ENCODE assay signal across 20 cellular contexts in the genomic region with DNA sequence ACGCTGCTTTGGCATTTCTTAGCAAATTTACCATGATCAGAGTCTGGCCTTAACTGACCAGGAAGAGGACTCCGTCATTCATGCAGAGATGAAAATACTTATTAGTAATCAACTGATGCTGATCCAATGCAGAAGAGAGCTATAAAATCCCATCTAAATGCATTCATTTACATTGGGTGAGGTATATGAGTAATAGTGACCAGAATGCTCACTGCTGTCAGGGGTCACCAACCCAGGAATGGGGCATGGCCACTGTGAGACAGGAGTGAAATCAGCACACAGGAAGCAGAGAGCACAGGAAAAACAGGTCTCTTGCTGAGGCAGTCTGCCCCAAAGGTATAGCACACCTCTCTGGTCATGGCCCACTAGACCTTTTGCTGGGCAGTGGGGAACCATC.
DNase-seq lines count a peak whose midpoint lies in the region; ATAC-seq and TF ChIP-seq lines count a peak whose summit lies in the region.
"Had no signal": no experiment of that assay in that cellular context is flagged by ENCODE, and none has a peak within 500 bp of the region (broad histone marks: within the 10 kb centered on the region; RNA-seq: fewer than 3 reads in every experiment).

No MANE protein-coding gene starts in this region.

- H3K4me2 ChIP-seq in PC-3 (ENCODE audit: low read length): peak overlapping the region; percentile 44

- intact Hi-C loops in PC-3 (cut with micrococcal nuclease) (loop anchor here (2.0 kb wide), 1 partner anchor 418 kb away; no protein-coding TSS in a partner anchor), testis (cut with DNase I; ENCODE audit: low total_unique reads) (no loop called here)

- no peaks in the 10 kb centered on the region for H3K27me3 ChIP-seq in PC-3 (ENCODE audit: low read length)
- no peaks in the 10 kb centered on the region for H3K27me3 ChIP-seq in esophagus (ENCODE audit: control insufficient read depth in 1 of 2, insufficient read depth in 2 of 2, low read length in 2 of 2)
- no peaks in the 10 kb centered on the region for H3K27me3 ChIP-seq in testis

- H3K36me3 Mint-ChIP-seq in HFFc6 (ENCODE audit: low read depth): peaks cover 6% of the 10 kb centered on the region; the same call in 1 of the 2 replicates
- no peaks in the 10 kb centered on the region for H3K36me3 Mint-ChIP-seq in type B pancreatic cell
- no peaks in the 10 kb centered on the region for H3K36me3 Mint-ChIP-seq in activated CD4-positive, alpha-beta memory T cell treated with anti-CD3 and anti-CD28 coated beads, Interleukin-2, amount 10 ng/mL, durations not matched to agents 7 days and 5 days (ENCODE audit: low read depth)
- H3K36me3 Mint-ChIP-seq: CD8-positive, alpha-beta T cell had no signal

- H3K4me3 Mint-ChIP-seq in HFFc6: no peak overlapping the region
- H3K4me3 Mint-ChIP-seq in type B pancreatic cell: no peak overlapping the region
- no peak overlapping the region for H3K4me3 Mint-ChIP-seq in activated CD4-positive, alpha-beta memory T cell treated with anti-CD3 and anti-CD28 coated beads, Interleukin-2, amount 10 ng/mL, durations not matched to agents 7 days and 5 days
- H3K4me3 Mint-ChIP-seq: CD8-positive, alpha-beta T cell; H9 had no signal

- H3K9me3 ChIP-seq in PC-3 (ENCODE audit: low read length) (0 out of 2 replicates have a peak, but pooled peaks cover 1% of the 10 kb centered on the region), esophagus (ENCODE audit: control insufficient read depth in 2 of 2, insufficient read depth in 1 of 2, low read depth in 1 of 2, low read length in 1 of 2) (no peaks in the 10 kb centered on the region), testis (no peaks in the 10 kb centered on the region)

- H3K4me1 ChIP-seq in PC-3 (ENCODE audit: insufficient read depth, low read length) (peaks cover 72% of the 10 kb centered on the region), esophagus (ENCODE audit: control insufficient read depth in 2 of 2, insufficient read depth in 2 of 2, low read length in 1 of 2) (peaks cover 0 to 27% of the 10 kb centered on the region in 2 donors), testis (no peaks in the 10 kb centered on the region)

- peaks cover 32% of the 10 kb centered on the region for H3K4me1 Mint-ChIP-seq in HFFc6 (ENCODE audit: low read depth)
- H3K4me1 Mint-ChIP-seq in type B pancreatic cell (ENCODE audit: unreplicated experiment): peaks cover 4% of the 10 kb centered on the region
- no peaks in the 10 kb centered on the region for H3K4me1 Mint-ChIP-seq in activated CD4-positive, alpha-beta memory T cell treated with anti-CD3 and anti-CD28 coated beads, Interleukin-2, amount 10 ng/mL, durations not matched to agents 7 days and 5 days

- TF ChIP-seq POLR2A in testis (IDR thresholded peaks at IDR 0.05): no peak

- peaks cover 30% of the 10 kb centered on the region for H3F3A ChIP-seq in PC-3 (ENCODE audit: low read length, unreplicated experiment)

- H3K79me2 ChIP-seq in PC-3 (ENCODE audit: low read length): peaks cover 6% of the 10 kb centered on the region; the same call in 1 of the 2 replicates

- no peaks in the 10 kb centered on the region for H3K9me2 ChIP-seq in PC-3 (replicated peaks; ENCODE audit: low read length)

- no TSS peak for BruUV-seq in PC-3 (replicated peaks; lab: Mats Ljungman, UMichigan)

- CTCF ChIA-PET in PC-3 (lab: Charles Lee): no interaction called here
- CTCF ChIA-PET in activated CD4-positive, alpha-beta memory T cell treated with anti-CD3 and anti-CD28 coated beads, Interleukin-2, amount 10 ng/mL, durations not matched to agents 7 days and 5 days (lab: Charles Lee): no interaction called here

- whole genome bisulfite sequencing in esophagus, 2 donors: 80 to 93% methylated on average over 2 of the region's 2 CpGs
- 92 to 97% methylated on average over 2 of the region's 2 CpGs for WGBS in testis, 2 donors

- H3K4me3 ChIP-seq in PC-3 (ENCODE audit: low read length) (no peak overlapping the region), esophagus (ENCODE audit: low read depth in 1 of 2, low read length in 2 of 2) (no peak overlapping the region), testis (no peak overlapping the region)
- H3K4me3 ChIP-seq: K562 had no signal

- no peak overlapping the region for H2AFZ ChIP-seq in PC-3 (ENCODE audit: low read length)

- POLR2A ChIA-PET in PC-3 (lab: Charles Lee; ENCODE audit: unreplicated experiment): interaction anchor here (0.5 to 1.0 kb wide), 3 partner anchors 40 to 1245 kb away, joined by 3 to 10 read pairs (median 5); no protein-coding TSS in a partner anchor
- POLR2A ChIA-PET in activated CD4-positive, alpha-beta memory T cell treated with anti-CD3 and anti-CD28 coated beads, Interleukin-2, amount 10 ng/mL, durations not matched to agents 7 days and 5 days (lab: Charles Lee): no interaction called here

- TF ChIP-seq CTCF in HFFc6 (IDR thresholded peaks at IDR 0.05): no peak
- TF ChIP-seq CTCF in PC-3 (conservative IDR thresholded peaks at IDR 0.05; ENCODE audit: low read depth, low read length): no peak
- no peak for TF ChIP-seq CTCF in type B pancreatic cell (conservative IDR thresholded peaks at IDR 0.05)
- no peak for TF ChIP-seq CTCF in testis (IDR thresholded peaks at IDR 0.05)

- H3K27me3 Mint-ChIP-seq in HFFc6 (ENCODE audit: insufficient read depth): peaks cover 7% of the 10 kb centered on the region; the same call in 1 of the 2 replicates
- no peaks in the 10 kb centered on the region for H3K27me3 Mint-ChIP-seq in type B pancreatic cell
- H3K27me3 Mint-ChIP-seq in activated CD4-positive, alpha-beta memory T cell treated with anti-CD3 and anti-CD28 coated beads, Interleukin-2, amount 10 ng/mL, durations not matched to agents 7 days and 5 days: no peaks in the 10 kb centered on the region

- no peaks in the 10 kb centered on the region for H4K20me1 ChIP-seq in PC-3 (ENCODE audit: low read length)

- H3K27ac ChIP-seq in PC-3 (ENCODE audit: low read length) (peak overlapping the region; percentile 99), esophagus (ENCODE audit: low read depth in 2 of 2, low read length in 1 of 2) (peak overlapping the region; percentile 31 to 79), testis (no peak overlapping the region)

- ATAC-seq in PC-3: peak; percentile 63
- ATAC-seq: CD8-positive, alpha-beta T cell; K562; Right ventricle myocardium inferior; SK-N-SH treated with all-trans-retinoic acid at 6 μM for 48 hours had no signal

- DNase-seq in HFFc6: peak; percentile 2
- DNase-seq in PC-3: peak; percentile 96
- DNase-seq in type B pancreatic cell (ENCODE audit: extremely low spot score, unreplicated experiment): no peak
- DNase-seq in testis: no peak
- DNase-seq in activated CD4-positive, alpha-beta memory T cell treated with anti-CD3 and anti-CD28 coated beads, Interleukin-2, amount 10 ng/mL, durations not matched to agents 7 days and 5 days: no peak
- DNase-seq in cerebellar nuclear complex (lab: John Stamatoyannopoulos, UW): no peak
- DNase-seq: CD8-positive, alpha-beta T cell; DMS 273 treated with DMSO at 0.1 percent for 48 hours; H9; NCI-H1092 treated with DMSO at 0.1 percent for 48 hours; NCI-H1694; NCI-H2107; NCI-H345; NCI-H526 treated with DMSO at 0.1 percent for 48 hours; NK-92 treated with Interleukin-12 subunit alpha and Interleukin-12 subunit beta, amount 100 ng/mL, for 24 hours; OCI-M1 had no signal

- H3K9ac ChIP-seq in PC-3 (ENCODE audit: low read length): peak overlapping the region; percentile 7; the same call in 1 of the 2 replicates

- H3K36me3 ChIP-seq in PC-3 (ENCODE audit: low read depth, low read length) (0 out of 2 replicates have a peak, but pooled peaks cover 1% of the 10 kb centered on the region), esophagus (ENCODE audit: control insufficient read depth in 2 of 2, insufficient read depth in 2 of 2, low read length in 1 of 2) (no peaks in the 10 kb centered on the region), testis (ENCODE audit: low read depth, missing control alignments) (no peaks in the 10 kb centered on the region)

- H3K9me3 Mint-ChIP-seq in HFFc6: peaks cover 2% of the 10 kb centered on the region
- H3K9me3 Mint-ChIP-seq in type B pancreatic cell: no peaks in the 10 kb centered on the region
- peaks cover 8% of the 10 kb centered on the region for H3K9me3 Mint-ChIP-seq in activated CD4-positive, alpha-beta memory T cell treated with anti-CD3 and anti-CD28 coated beads, Interleukin-2, amount 10 ng/mL, durations not matched to agents 7 days and 5 days

- H3K27ac Mint-ChIP-seq in HFFc6 (no peak overlapping the region), type B pancreatic cell (peak overlapping the region; percentile 75)
- no peak overlapping the region for H3K27ac Mint-ChIP-seq in activated CD4-positive, alpha-beta memory T cell treated with anti-CD3 and anti-CD28 coated beads, Interleukin-2, amount 10 ng/mL, durations not matched to agents 7 days and 5 days
- H3K27ac Mint-ChIP-seq: CD8-positive, alpha-beta T cell; H9 had no signal

Comparison
In these comparisons a context has a peak if more than half of its experiments do, and no peak if none do; other contexts are left out.
1. DNase-seq: peak in HFFc6 (single experiment) and PC-3 (single experiment); none in type B pancreatic cell (single experiment), testis (single experiment), activated CD4-positive, alpha-beta memory T cell treated with anti-CD3 and anti-CD28 coated beads, Interleukin-2, amount 10 ng/mL, durations not matched to agents 7 days and 5 days (single experiment) and cerebellar nuclear complex (0 of 2).
2. H3K27ac ChIP-seq: peak in PC-3 (single experiment) and esophagus (2 of 2); none in testis (0 of 2).